ENCODE assay signal across 22 cellular contexts in genomic region chr13:23463631-23464030, GRCh38.
"Had no signal": no experiment of that assay in that cellular context is flagged by ENCODE, and none has a peak within 500 bp of the region (broad histone marks: within the 10 kb centered on the region; RNA-seq: fewer than 3 reads in every experiment).

No MANE protein-coding gene starts in this region.

- H3K27ac ChIP-seq: colonic mucosa, gastrocnemius medialis, heart left ventricle, psoas muscle, skin epidermis, suprapubic skin, upper lobe of left lung had no signal

- H3K36me3 ChIP-seq: colonic mucosa, gastrocnemius medialis, heart left ventricle, suprapubic skin, upper lobe of left lung had no signal

- H3K9me3 ChIP-seq: colonic mucosa, gastrocnemius medialis, heart left ventricle, psoas muscle, suprapubic skin, upper lobe of left lung had no signal

- H3K4me3 Mint-ChIP-seq: activated CD4-positive, alpha-beta T cell treated with anti-CD3 and anti-CD28 coated beads, Interleukin-2, amount 10 ng/mL, durations not matched to agents 7 days and 5 days; activated CD8-positive, alpha-beta T cell treated with anti-CD3 and anti-CD28 coated beads, Interleukin-2, amount 10 ng/mL, durations not matched to agents 7 days and 5 days; activated naive CD4-positive, alpha-beta T cell treated with anti-CD3 and anti-CD28 coated beads, Interleukin-2, amount 10 ng/mL, durations not matched to agents 7 days and 5 days; activated naive CD8-positive, alpha-beta T cell treated with anti-CD3 and anti-CD28 coated beads, Interleukin-2, amount 50 U/mL, for 24 hours; activated T-cell treated with anti-CD3 and anti-CD28 coated beads, Interleukin-2, amount 50 U/mL, for 4 hours; natural killer cell; stimulated activated naive CD8-positive, alpha-beta T cell treated with anti-CD3 and anti-CD28 coated beads, Interleukin-15, amount 100 ng/mL, for 72 hours had no signal

- DNase-seq: activated CD4-positive, alpha-beta T cell treated with anti-CD3 and anti-CD28 coated beads, Interleukin-2, amount 10 ng/mL, durations not matched to agents 7 days and 5 days; activated CD8-positive, alpha-beta T cell treated with anti-CD3 and anti-CD28 coated beads, Interleukin-2, amount 10 ng/mL, durations not matched to agents 7 days and 5 days; activated effector memory CD4-positive, alpha-beta T cell treated with Interleukin-2 at 50 U/mL for 16 hours; activated naive CD4-positive, alpha-beta T cell treated with anti-CD3 and anti-CD28 coated beads, Interleukin-2, amount 10 ng/mL, durations not matched to agents 7 days and 5 days; activated naive CD8-positive, alpha-beta T cell treated with anti-CD3 and anti-CD28 coated beads, Interleukin-2, amount 50 U/mL, for 24 hours; activated T-cell treated with anti-CD3 and anti-CD28 coated beads, Interleukin-2, amount 50 U/mL, for 4 hours; colonic mucosa; erythroblast; gastrocnemius medialis; heart left ventricle; kidney; natural killer cell; occipital lobe; psoas muscle; right cardiac atrium; stimulated activated CD4-positive, alpha-beta T cell treated with anti-CD3 and anti-CD28 coated beads, Interleukin-4, amount 100 ng/mL, for 1 hour; stimulated activated naive CD8-positive, alpha-beta T cell treated with anti-CD3 and anti-CD28 coated beads, Interleukin-15, amount 100 ng/mL, for 72 hours; upper lobe of left lung had no signal

- H3K9me3 Mint-ChIP-seq: activated CD4-positive, alpha-beta T cell treated with anti-CD3 and anti-CD28 coated beads, Interleukin-2, amount 10 ng/mL, durations not matched to agents 7 days and 5 days; activated naive CD4-positive, alpha-beta T cell treated with anti-CD3 and anti-CD28 coated beads, Interleukin-2, amount 10 ng/mL, durations not matched to agents 7 days and 5 days; activated naive CD8-positive, alpha-beta T cell treated with anti-CD3 and anti-CD28 coated beads, Interleukin-2, amount 50 U/mL, for 24 hours; activated T-cell treated with anti-CD3 and anti-CD28 coated beads, Interleukin-2, amount 50 U/mL, for 4 hours; natural killer cell had no signal

- ATAC-seq: activated CD8-positive, alpha-beta T cell treated with anti-CD3 and anti-CD28 coated beads, Interleukin-2, amount 10 ng/mL, durations not matched to agents 7 days and 5 days; activated naive CD8-positive, alpha-beta T cell treated with anti-CD3 and anti-CD28 coated beads, Interleukin-2, amount 50 U/mL, for 24 hours; activated T-cell treated with anti-CD3 and anti-CD28 coated beads, Interleukin-2, amount 50 U/mL, for 4 hours; gastrocnemius medialis; heart left ventricle; left lobe of liver; natural killer cell; psoas muscle; right cardiac atrium; stimulated activated naive CD8-positive, alpha-beta T cell treated with anti-CD3 and anti-CD28 coated beads, Interleukin-15, amount 100 ng/mL, for 72 hours had no signal

- H3K27ac Mint-ChIP-seq: activated CD4-positive, alpha-beta T cell treated with anti-CD3 and anti-CD28 coated beads, Interleukin-2, amount 10 ng/mL, durations not matched to agents 7 days and 5 days; activated CD8-positive, alpha-beta T cell treated with anti-CD3 and anti-CD28 coated beads, Interleukin-2, amount 10 ng/mL, durations not matched to agents 7 days and 5 days; activated naive CD4-positive, alpha-beta T cell treated with anti-CD3 and anti-CD28 coated beads, Interleukin-2, amount 10 ng/mL, durations not matched to agents 7 days and 5 days; activated naive CD8-positive, alpha-beta T cell treated with anti-CD3 and anti-CD28 coated beads, Interleukin-2, amount 50 U/mL, for 24 hours; natural killer cell; stimulated activated naive CD8-positive, alpha-beta T cell treated with anti-CD3 and anti-CD28 coated beads, Interleukin-15, amount 100 ng/mL, for 72 hours had no signal

- H3K4me1 ChIP-seq: colonic mucosa had no signal

- H3K4me3 ChIP-seq: colonic mucosa, gastrocnemius medialis, heart left ventricle, lung, psoas muscle, skin epidermis, suprapubic skin, upper lobe of left lung had no signal

- H3K36me3 Mint-ChIP-seq: activated naive CD4-positive, alpha-beta T cell treated with anti-CD3 and anti-CD28 coated beads, Interleukin-2, amount 10 ng/mL, durations not matched to agents 7 days and 5 days; natural killer cell had no signal

- H3K27me3 ChIP-seq: colonic mucosa, gastrocnemius medialis, heart left ventricle, suprapubic skin, upper lobe of left lung had no signal
